ENCODE assay signal across 7 cellular contexts in genomic region chr3:18330772-18331441, GRCh38.
DNase-seq lines count a peak whose midpoint lies in the region; ATAC-seq and TF ChIP-seq lines count a peak whose summit lies in the region.
"Not testable (repeated sequence)": the region's sequence is repeated elsewhere in the genome, so short reads cannot be mapped to it uniquely, and the experiment has no call there.

No MANE protein-coding gene starts in this region.

- H3K79me1 ChIP-seq in neuronal stem cell (ENCODE audit: low read depth, low read length), result not testable (repeated sequence)

- POLR2A ChIA-PET in WTC11 (lab: Charles Lee), result not testable (repeated sequence)

- DNase-seq in Calu3 (peak; percentile 10), NCI-H748 (lab: John Stamatoyannopoulos, UW; ENCODE audit: unreplicated experiment) (peak; percentile 70), epithelial cell of prostate (ENCODE audit: low read depth, low spot score) (peak; percentile 3), left lobe of liver (ENCODE audit: low spot score) (peak; percentile 60)
- DNase-seq in WTC11 (ENCODE audit: low spot score); neuronal stem cell (ENCODE audit: low spot score): not testable (repeated sequence)

- H3K9me3 ChIP-seq in HUES64 (ENCODE audit: insufficient read depth, low read depth, low read length); neuronal stem cell (replicated peaks in 1 of 2; ENCODE audit: control insufficient read depth in 2 of 2, insufficient read depth in 1 of 2, low read depth in 1 of 2, low read length in 2 of 2): not testable (repeated sequence)

- not testable (repeated sequence) for H3K27ac ChIP-seq in HUES64 (ENCODE audit: low read depth, low read length); neuronal stem cell (replicated peaks; ENCODE audit: low read length)
- peak overlapping the region; percentile 84 for H3K27ac ChIP-seq in epithelial cell of prostate

- H2BK120ac ChIP-seq in neuronal stem cell (ENCODE audit: low read depth, low read length), result not testable (repeated sequence)

- H4K8ac ChIP-seq in neuronal stem cell (ENCODE audit: low read depth, low read length), result not testable (repeated sequence)

- 59% methylated on average over 20 of the region's 25 CpGs for WGBS in HUES64
- WGBS in neuronal stem cell (ENCODE audit: extremely low coverage in 2 of 2, insufficient read length in 2 of 2, insufficient replicate concordance in 1 of 2), 2 donors, result no CpG with 5 or more reads among the region's 25 CpGs

- not testable (repeated sequence) for H3K4ac ChIP-seq in neuronal stem cell (ENCODE audit: low read length)

- H3K4me2 ChIP-seq in neuronal stem cell (ENCODE audit: insufficient read depth, low read length, poor library complexity, severe bottlenecking), result not testable (repeated sequence)

- not testable (repeated sequence) for H3K36me3 ChIP-seq in HUES64 (ENCODE audit: insufficient read depth, low read length); neuronal stem cell (replicated peaks in 1 of 2; ENCODE audit: control insufficient read depth in 2 of 2, insufficient read depth in 2 of 2, low read length in 2 of 2)

- not testable (repeated sequence) for ATAC-seq in WTC11
- peak; percentile 37 for ATAC-seq in left lobe of liver

- not testable (repeated sequence) for H2BK12ac ChIP-seq in neuronal stem cell (ENCODE audit: low read length)

- H3K4me1 Mint-ChIP-seq in Calu3 (ENCODE audit: low read depth, unreplicated experiment), result not testable (repeated sequence)
- peaks cover 34% of the 10 kb centered on the region for H3K4me1 Mint-ChIP-seq in WTC11

- BruUV-seq in Calu3 (replicated peaks; lab: Mats Ljungman, UMichigan), result not testable (repeated sequence)

- H3K27ac Mint-ChIP-seq in Calu3 (ENCODE audit: unreplicated experiment), result peak overlapping the region; percentile 83
- peak overlapping the region; percentile 87 for H3K27ac Mint-ChIP-seq in WTC11

- H3K9me3 Mint-ChIP-seq in Calu3 (ENCODE audit: low read depth, unreplicated experiment) (peaks cover 10% of the 10 kb centered on the region), WTC11 (peaks cover 26% of the 10 kb centered on the region)

- peak overlapping the region; percentile 30 for H3K4me3 ChIP-seq in HUES64 (ENCODE audit: low read length)
- not testable (repeated sequence) for H3K4me3 ChIP-seq in neuronal stem cell (ENCODE audit: low read length in 2 of 2)

- peaks cover 11% of the 10 kb centered on the region for H3K4me1 ChIP-seq in HUES64 (ENCODE audit: insufficient read depth, low read length)
- H3K4me1 ChIP-seq in neuronal stem cell (ENCODE audit: control insufficient read depth in 2 of 2, insufficient read depth in 1 of 2, low read depth in 1 of 2, low read length in 2 of 2), result not testable (repeated sequence)

- not testable (repeated sequence) for H3K23ac ChIP-seq in neuronal stem cell (ENCODE audit: low read depth, low read length, poor library complexity)

- H4K91ac ChIP-seq in neuronal stem cell (ENCODE audit: low read depth, low read length, poor library complexity), result not testable (repeated sequence)

- not testable (repeated sequence) for H2BK5ac ChIP-seq in neuronal stem cell (ENCODE audit: low read length)

- H2AK5ac ChIP-seq in neuronal stem cell (ENCODE audit: low read depth, low read length), result not testable (repeated sequence)

- not testable (repeated sequence) for H3K27me3 Mint-ChIP-seq in Calu3 (ENCODE audit: unreplicated experiment); WTC11 (ENCODE audit: low read depth)

- H3K14ac ChIP-seq in neuronal stem cell (ENCODE audit: low read length), result not testable (repeated sequence)

- H3K18ac ChIP-seq in neuronal stem cell (ENCODE audit: low read length), result not testable (repeated sequence)

- not testable (repeated sequence) for H3K36me3 Mint-ChIP-seq in Calu3 (ENCODE audit: insufficient read depth, unreplicated experiment)
- peaks cover 41% of the 10 kb centered on the region for H3K36me3 Mint-ChIP-seq in WTC11

- not testable (repeated sequence) for H3K27me3 ChIP-seq in HUES64 (ENCODE audit: insufficient read depth, low read length); neuronal stem cell (ENCODE audit: control insufficient read depth in 3 of 3, insufficient read depth in 3 of 3, low read depth in 1 of 3, low read length in 3 of 3)

- intact Hi-C loops in Calu3 (cut with micrococcal nuclease; ENCODE audit: unreplicated experiment), result not testable (repeated sequence)

- not testable (repeated sequence) for H2BK15ac ChIP-seq in neuronal stem cell (ENCODE audit: low read length)

- peak overlapping the region; percentile 45 for H2AFZ ChIP-seq in neuronal stem cell (ENCODE audit: low read length)

- CTCF ChIA-PET in Calu3 (lab: Charles Lee); WTC11 (lab: Charles Lee): not testable (repeated sequence)

- H3K9ac ChIP-seq in HUES64 (ENCODE audit: low read depth, low read length), result peak overlapping the region; percentile 31; the same call in 1 of the 2 replicates
- not testable (repeated sequence) for H3K9ac ChIP-seq in neuronal stem cell (ENCODE audit: low read depth, low read length, poor library complexity)

- H3K4me3 Mint-ChIP-seq in Calu3 (ENCODE audit: low read depth, unreplicated experiment), result peak overlapping the region; percentile 91
- peak overlapping the region; percentile 70 for H3K4me3 Mint-ChIP-seq in WTC11

- TF ChIP-seq CTCF in Calu3 (IDR thresholded peaks at IDR 0.05; ENCODE audit: unreplicated experiment); WTC11 (IDR thresholded peaks at IDR 0.05): not testable (repeated sequence)
